17 cellular contexts compared by ENCODE assay signal in genomic region chr9:135524130-135524861, GRCh38. TPM values are rescaled to one million over a fixed set of nuclear protein-coding genes. Genes with fewer than 3 reads are reported as not detected.
DNase-seq lines count a peak whose midpoint lies in the region; ATAC-seq, FAIRE-seq and TF ChIP-seq lines count a peak whose summit lies in the region.
"Had no signal": no experiment of that assay in that cellular context is flagged by ENCODE, and none has a peak within 500 bp of the region (broad histone marks: within the 10 kb centered on the region; RNA-seq: fewer than 3 reads in every experiment).

No MANE protein-coding gene starts in this region.

- H3K4me1 Mint-ChIP-seq in nephron progenitor cell = peaks cover 32% of the 10 kb centered on the region
- no peaks in the 10 kb centered on the region for H3K4me1 Mint-ChIP-seq in activated T-cell treated with anti-CD3 and anti-CD28 coated beads, Interleukin-2, amount 50 U/mL, for 4 hours (ENCODE audit: low read depth)
- H3K4me1 Mint-ChIP-seq: activated CD4-positive, alpha-beta T cell treated with anti-CD3 and anti-CD28 coated beads for 36 hours had no signal

- H3K27me3 Mint-ChIP-seq in nephron progenitor cell (ENCODE audit: low read depth, poor library complexity) = peaks cover 4% of the 10 kb centered on the region
- H3K27me3 Mint-ChIP-seq in activated T-cell treated with anti-CD3 and anti-CD28 coated beads, Interleukin-2, amount 50 U/mL, for 4 hours (ENCODE audit: low read depth) = peaks cover 14% of the 10 kb centered on the region

- H3K9me3 Mint-ChIP-seq in nephron progenitor cell = peaks cover 9% of the 10 kb centered on the region
- no peaks in the 10 kb centered on the region for H3K9me3 Mint-ChIP-seq in activated T-cell treated with anti-CD3 and anti-CD28 coated beads, Interleukin-2, amount 50 U/mL, for 4 hours

- no peaks in the 10 kb centered on the region for H3K36me3 Mint-ChIP-seq in nephron progenitor cell (ENCODE audit: low read depth)
- H3K36me3 Mint-ChIP-seq in activated T-cell treated with anti-CD3 and anti-CD28 coated beads, Interleukin-2, amount 50 U/mL, for 4 hours (ENCODE audit: insufficient read depth) = no peaks in the 10 kb centered on the region

- no peak overlapping the region for H3K27ac ChIP-seq in A549
- H3K27ac ChIP-seq in coronary artery = no peak overlapping the region
- H3K27ac ChIP-seq: epithelial cell of prostate, testis had no signal

- no peak overlapping the region for H3K4me3 Mint-ChIP-seq in nephron progenitor cell
- H3K4me3 Mint-ChIP-seq in activated T-cell treated with anti-CD3 and anti-CD28 coated beads, Interleukin-2, amount 50 U/mL, for 4 hours = no peak overlapping the region
- H3K4me3 Mint-ChIP-seq: activated CD4-positive, alpha-beta T cell treated with anti-CD3 and anti-CD28 coated beads for 36 hours had no signal

- TF ChIP-seq POLR2A in A549 (IDR thresholded peaks at IDR 0.05; ENCODE audit: low read length) = no peak

- DNase-seq in A549 (ENCODE audit: low read depth in 1 of 2, low spot score in 1 of 2) = no peak
- peak; percentile 42 for DNase-seq in HK-2 (ENCODE audit: unreplicated experiment)
- peak; percentile 47 for DNase-seq in coronary artery (ENCODE audit: low spot score)
- peak; percentile 41 for DNase-seq in nephron progenitor cell
- no peak for DNase-seq in activated T-cell treated with anti-CD3 and anti-CD28 coated beads, Interleukin-2, amount 50 U/mL, for 4 hours
- no peak for DNase-seq in NCI-H2107 (lab: John Stamatoyannopoulos, UW)
- DNase-seq: activated CD4-positive, alpha-beta T cell treated with anti-CD3 and anti-CD28 coated beads for 36 hours; activated T-cell treated with anti-CD3 and anti-CD28 coated beads, Interleukin-2, amount 50 U/mL, for 1 hour; amygdala; Calu3; GOT3; NCI-H748 treated with DMSO at 0.1 percent for 48 hours; T1000; testis had no signal

- H3K4me1 ChIP-seq in A549 = peaks cover 10% of the 10 kb centered on the region; the same call in 1 of the 3 replicates
- H3K4me1 ChIP-seq: testis had no signal

- no peak for TF ChIP-seq EP300 in A549 (IDR thresholded peaks at IDR 0.05)

- WGBS in A549 (ENCODE audit: missing lambda C conversion rate) = 68% methylated on average over 11 of the region's 27 CpGs

- TF ChIP-seq RAD21 in A549 (conservative IDR thresholded peaks at IDR 0.05 in 1 of 2, IDR thresholded peaks at IDR 0.05 in 1 of 2) = no peak

- ATAC-seq in A549 = peak; percentile 17 to 39; a peak in 4 of 6 replicates
- no peak for ATAC-seq in GM19452 (IDR thresholded peaks at IDR 0.05; ENCODE audit: unreplicated experiment)
- no peak for ATAC-seq in GM19467 (IDR thresholded peaks at IDR 0.05; ENCODE audit: unreplicated experiment)
- no peak for ATAC-seq in activated T-cell treated with anti-CD3 and anti-CD28 coated beads, Interleukin-2, amount 50 U/mL, for 4 hours
- ATAC-seq: activated CD4-positive, alpha-beta T cell treated with anti-CD3 and anti-CD28 coated beads for 36 hours had no signal

- no peak overlapping the region for H3K4me3 ChIP-seq in A549
- H3K4me3 ChIP-seq in coronary artery = no peak overlapping the region
- H3K4me3 ChIP-seq: testis had no signal

- POLR2A ChIA-PET in A549 (lab: Yijun Ruan, JAX) = no interaction called here

- TF ChIP-seq CTCF in A549 (IDR thresholded peaks at IDR 0.05) (no peak), coronary artery (IDR thresholded peaks at IDR 0.05) (no peak), nephron progenitor cell (IDR thresholded peaks at IDR 0.05) (no peak)

- H3K9me3 ChIP-seq in A549 = no peaks in the 10 kb centered on the region
- H3K9me3 ChIP-seq: testis had no signal

- no peak overlapping the region; the same call in 2 of the 3 replicates for H3K4me2 ChIP-seq in A549

- no peak for FAIRE-seq in A549 (lab: Jason Lieb, UNC)

- CTCF ChIA-PET in A549 (lab: Yijun Ruan, JAX) = interaction anchor here (1.2 kb wide), 3 partner anchors 19 to 79 kb away, joined by 4 to 7 read pairs (median 5); no protein-coding TSS in a partner anchor

- no peak overlapping the region for H3K27ac Mint-ChIP-seq in nephron progenitor cell
- H3K27ac Mint-ChIP-seq: activated CD4-positive, alpha-beta T cell treated with anti-CD3 and anti-CD28 coated beads for 36 hours had no signal

TF ChIP-seq in A549, 52 proteins besides CTCF, POLR2A, EP300 and RAD21:
- TF ChIP-seq SREBF2 (IDR thresholded peaks at IDR 0.05) = no peak
- no peak for TF ChIP-seq FOSL2 (IDR thresholded peaks at IDR 0.05)
- TF ChIP-seq FOSL2 (CRISPR knock-in tag; IDR thresholded peaks at IDR 0.05) = peak; percentile 45
- TF ChIP-seq CBX8 (IDR thresholded peaks at IDR 0.05) = no peak
- no peak for TF ChIP-seq GATA3 (IDR thresholded peaks at IDR 0.05; ENCODE audit: borderline replicate concordance)

RNA-seq across cellular contexts. Expression of gene LCN1, which starts 3.1 kb away (rescaled TPM):
- not detected in 2 replicates for polyA plus RNA-seq in A549 (2011; rRNA removed)
- polyA plus RNA-seq in A549 (2012; cell fraction: cytosol; rRNA removed) = not detected in 2 replicates
- not detected in 2 replicates for polyA plus RNA-seq in A549 (2012; cell fraction: nucleus; rRNA removed)
- not detected in 3 replicates for polyA plus RNA-seq in A549 (2017; fragmentation: RNase III; extraction: RNeasy Plus Mini Kit Qiagen cat#74134 plus additional on column Dnase treatment)
- not detected in 2 replicates for polyA minus RNA-seq in A549 (2011; rRNA and poly(A)+ RNA removed)
- not detected for total RNA-seq in activated T-cell treated with anti-CD3 and anti-CD28 coated beads, Interleukin-2, amount 50 U/mL, for 4 hours
- total RNA-seq: activated CD4-positive, alpha-beta T cell treated with anti-CD3 and anti-CD28 coated beads for 36 hours; Calu3; testis had no signal

RNA-seq across cellular contexts. Expression of gene OBP2A, which starts 21.6 kb away (rescaled TPM):
- not detected in 2 replicates for polyA plus RNA-seq in A549 (2011; rRNA removed)
- not detected in 2 replicates for polyA plus RNA-seq in A549 (2012; cell fraction: cytosol; rRNA removed)
- not detected in 2 replicates for polyA plus RNA-seq in A549 (2012; cell fraction: nucleus; rRNA removed)
- polyA plus RNA-seq in A549 (2017; fragmentation: RNase III; extraction: RNeasy Plus Mini Kit Qiagen cat#74134 plus additional on column Dnase treatment) = not detected in 3 replicates
- not detected in 2 replicates for polyA minus RNA-seq in A549 (2011; rRNA and poly(A)+ RNA removed)
- not detected for total RNA-seq in activated T-cell treated with anti-CD3 and anti-CD28 coated beads, Interleukin-2, amount 50 U/mL, for 4 hours
- total RNA-seq: activated CD4-positive, alpha-beta T cell treated with anti-CD3 and anti-CD28 coated beads for 36 hours; Calu3 had no signal

RNA-seq across cellular contexts. Expression of gene MRPS2, which starts 23.8 kb away (rescaled TPM):
- polyA plus RNA-seq in A549 (2011; rRNA removed) (66.9 and 75.5 TPM in 2 replicates), A549 (2017; fragmentation: RNase III; extraction: RNeasy Plus Mini Kit Qiagen cat#74134 plus additional on column Dnase treatment) (85.3 to 93.2 TPM (median 90.1 TPM) in 3 replicates)
- 278 and 376 TPM in 2 replicates for polyA plus RNA-seq in A549 (2012; cell fraction: cytosol; rRNA removed)
- polyA plus RNA-seq in A549 (2012; cell fraction: nucleus; rRNA removed) = 268 and 485 TPM in 2 replicates
- polyA minus RNA-seq in A549 (2011; rRNA and poly(A)+ RNA removed) = 126 and 137 TPM in 2 replicates
- total RNA-seq in activated T-cell treated with anti-CD3 and anti-CD28 coated beads, Interleukin-2, amount 50 U/mL, for 4 hours = 100 to 1,000 TPM in 1 of 3 donors, 10 to 100 TPM in 2; 85.3 to 110 (median 85.7) TPM

RNA-seq across cellular contexts. Expression of gene PAEP, which starts 37.3 kb away (rescaled TPM):
- polyA plus RNA-seq in A549 (2011; rRNA removed) (0.15 TPM in 1 of 2 replicates, not detected in the other), A549 (2017; fragmentation: RNase III; extraction: RNeasy Plus Mini Kit Qiagen cat#74134 plus additional on column Dnase treatment) (not detected in 3 replicates)
- not detected in 2 replicates for polyA plus RNA-seq in A549 (2012; cell fraction: cytosol; rRNA removed)
- not detected in 2 replicates for polyA plus RNA-seq in A549 (2012; cell fraction: nucleus; rRNA removed)
- polyA minus RNA-seq in A549 (2011; rRNA and poly(A)+ RNA removed) = not detected in 2 replicates
- total RNA-seq in activated T-cell treated with anti-CD3 and anti-CD28 coated beads, Interleukin-2, amount 50 U/mL, for 4 hours = not detected
- total RNA-seq: activated CD4-positive, alpha-beta T cell treated with anti-CD3 and anti-CD28 coated beads for 36 hours; testis had no signal

RNA-seq across cellular contexts. Expression of gene PPP1R26, which starts 44.7 kb away (rescaled TPM):
- polyA plus RNA-seq in A549 (2011; rRNA removed) = 7.4 and 8.5 TPM in 2 replicates
- 11.1 and 12.8 TPM in 2 replicates for polyA plus RNA-seq in A549 (2012; cell fraction: cytosol; rRNA removed)
- 13.6 and 16.4 TPM in 2 replicates for polyA plus RNA-seq in A549 (2012; cell fraction: nucleus; rRNA removed)
- polyA plus RNA-seq in A549 (2017; fragmentation: RNase III; extraction: RNeasy Plus Mini Kit Qiagen cat#74134 plus additional on column Dnase treatment) = 10.9 to 12.7 TPM (median 11.4 TPM) in 3 replicates
- 8.3 and 9.1 TPM in 2 replicates for polyA minus RNA-seq in A549 (2011; rRNA and poly(A)+ RNA removed)
- 1 to 10 TPM in 2 of 3 donors, under 1 TPM in 1; 0.94 to 2.4 (median 1.2) TPM for total RNA-seq in activated T-cell treated with anti-CD3 and anti-CD28 coated beads, Interleukin-2, amount 50 U/mL, for 4 hours

Comparison
In these comparisons a context has a peak if more than half of its experiments do, and no peak if none do; other contexts are left out.
1. ATAC-seq: peak in A549 (2 of 2); none in GM19452 (single experiment), GM19467 (single experiment) and activated T-cell treated with anti-CD3 and anti-CD28 coated beads, Interleukin-2, amount 50 U/mL, for 4 hours (0 of 2).
2. DNase-seq: peak in HK-2 (single experiment), coronary artery (single experiment) and nephron progenitor cell (single experiment); none in A549 (0 of 2), activated T-cell treated with anti-CD3 and anti-CD28 coated beads, Interleukin-2, amount 50 U/mL, for 4 hours (single experiment) and NCI-H2107 (single experiment).